10 cellular contexts compared by ENCODE assay signal in genomic region chr3:59425942-59426341, GRCh38.
A peak's percentile ranks its signal among the peaks of the same experiment; 100 is the strongest.
DNase-seq lines count a peak whose midpoint lies in the region; ATAC-seq, FAIRE-seq and TF ChIP-seq lines count a peak whose summit lies in the region.
"Had no signal": no experiment of that assay in that cellular context is flagged by ENCODE, and none has a peak within 500 bp of the region (broad histone marks: within the 10 kb centered on the region; RNA-seq: fewer than 3 reads in every experiment).

No MANE protein-coding gene starts in this region.

- no peak overlapping the region for H3K27ac ChIP-seq in gastrocnemius medialis

- DNase-seq in GM12891 (ENCODE audit: insufficient read length, low spot score) (no peak), T-helper 2 cell (peak in 3 of 5 experiments; percentile 3 to 69 (median 37)), gastrocnemius medialis (no peak), MG63 (no peak), anterior cingulate cortex (lab: John Stamatoyannopoulos, UW) (no peak), AG20443 (ENCODE audit: low spot score) (no peak)
- DNase-seq in activated gamma-delta T cell treated with anti-CD3 and anti-CD28 coated beads, Interleukin-2, amount 50 U/mL, for 16 hours (ENCODE audit: low read depth) = peak; percentile 25
- peak; percentile 43 to 59 for DNase-seq in stimulated activated CD4-positive, alpha-beta T cell treated with anti-CD3 and anti-CD28 coated beads, Interleukin-2, amount 100 ng/mL, for 24 hours
- DNase-seq: islet precursor cell, NCI-H1694 had no signal

- no peak for TF ChIP-seq CTCF in gastrocnemius medialis (IDR thresholded peaks at IDR 0.05 in 4 of 5, conservative IDR thresholded peaks at IDR 0.05 in 1 of 5)

- in situ Hi-C loops in gastrocnemius medialis (cut with MboI; ENCODE audit: low sequenced_read_pairs in 4 of 4) = no loop called here

- TF ChIP-seq POLR2A in GM12891 (IDR thresholded peaks at IDR 0.05; ENCODE audit: low read depth, low read length) (no peak), gastrocnemius medialis (IDR thresholded peaks at IDR 0.05) (no peak)

- H3K4me3 ChIP-seq in gastrocnemius medialis (no peak overlapping the region), MG63 (no peak overlapping the region)

- H3K36me3 ChIP-seq in gastrocnemius medialis (no peaks in the 10 kb centered on the region), MG63 (no peaks in the 10 kb centered on the region)

- peak; percentile 54 for FAIRE-seq in GM12891 (lab: Jason Lieb, UNC)

- H3K27me3 ChIP-seq in gastrocnemius medialis (no peaks in the 10 kb centered on the region), MG63 (no peaks in the 10 kb centered on the region)

- H3K9me3 ChIP-seq in gastrocnemius medialis (no peaks in the 10 kb centered on the region), MG63 (no peaks in the 10 kb centered on the region)

- H3K4me1 ChIP-seq in gastrocnemius medialis = no peaks in the 10 kb centered on the region

- no peak for ATAC-seq in gastrocnemius medialis

- intact Hi-C loops in gastrocnemius medialis (cut with DNase I; ENCODE audit: low total_unique reads) = no loop called here

TF ChIP-seq in GM12891, 5 proteins besides CTCF, POLR2A, EP300 and RAD21:
- TF ChIP-seq SPI1 (IDR thresholded peaks at IDR 0.05; ENCODE audit: low read depth, low read length) (no peak), POU2F2 (IDR thresholded peaks at IDR 0.05; ENCODE audit: low read depth, low read length) (no peak), TAF1 (IDR thresholded peaks at IDR 0.05; ENCODE audit: low read depth, low read length) (no peak), PAX5 (IDR thresholded peaks at IDR 0.05; ENCODE audit: insufficient read depth, low read length, severe bottlenecking) (no peak), POLR2AphosphoS5 (IDR thresholded peaks at IDR 0.05; ENCODE audit: low read depth, low read length) (no peak)

Comparison
In these comparisons a context has a peak if more than half of its experiments do, and no peak if none do; other contexts are left out.
1. DNase-seq: peak in T-helper 2 cell (3 of 5), activated gamma-delta T cell treated with anti-CD3 and anti-CD28 coated beads, Interleukin-2, amount 50 U/mL, for 16 hours (single experiment) and stimulated activated CD4-positive, alpha-beta T cell treated with anti-CD3 and anti-CD28 coated beads, Interleukin-2, amount 100 ng/mL, for 24 hours (2 of 2); none in GM12891 (single experiment), gastrocnemius medialis (0 of 2), MG63 (single experiment), anterior cingulate cortex (0 of 58) and AG20443 (single experiment).